1 cellular context compared by ENCODE assay signal in the genomic region with DNA sequence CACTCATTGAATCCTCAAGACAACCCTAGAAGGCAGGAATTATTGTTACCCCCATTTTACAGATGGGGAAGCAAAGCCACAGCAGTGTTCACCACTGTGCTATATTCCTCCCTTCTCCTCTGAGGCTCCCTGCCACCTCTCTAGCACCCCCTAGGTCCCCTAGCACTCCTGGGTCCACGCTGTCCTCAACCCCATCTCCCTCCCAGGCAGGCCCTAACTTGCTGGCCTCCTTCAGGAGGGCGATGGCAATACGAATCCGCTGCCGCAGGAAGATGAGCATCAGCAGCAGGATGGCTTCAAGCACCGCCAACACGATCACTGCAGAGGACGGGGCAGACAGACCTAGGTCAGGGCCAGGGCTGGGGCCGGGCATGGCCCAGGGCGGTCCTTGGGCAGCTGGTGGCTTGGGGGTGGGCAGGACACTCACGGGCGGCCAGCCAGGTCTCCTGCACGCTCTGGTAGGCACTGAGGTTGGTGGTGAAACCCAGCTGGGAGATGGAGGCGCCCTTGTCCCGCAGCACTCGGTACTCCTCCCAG.
TF ChIP-seq lines count a peak whose summit lies in the region.

No MANE protein-coding gene starts in this region.

TF ChIP-seq in HepG2, 621 proteins besides CTCF, POLR2A, EP300 and RAD21 (continued from another document and continues in another):
- TF ChIP-seq, protein P1, sequence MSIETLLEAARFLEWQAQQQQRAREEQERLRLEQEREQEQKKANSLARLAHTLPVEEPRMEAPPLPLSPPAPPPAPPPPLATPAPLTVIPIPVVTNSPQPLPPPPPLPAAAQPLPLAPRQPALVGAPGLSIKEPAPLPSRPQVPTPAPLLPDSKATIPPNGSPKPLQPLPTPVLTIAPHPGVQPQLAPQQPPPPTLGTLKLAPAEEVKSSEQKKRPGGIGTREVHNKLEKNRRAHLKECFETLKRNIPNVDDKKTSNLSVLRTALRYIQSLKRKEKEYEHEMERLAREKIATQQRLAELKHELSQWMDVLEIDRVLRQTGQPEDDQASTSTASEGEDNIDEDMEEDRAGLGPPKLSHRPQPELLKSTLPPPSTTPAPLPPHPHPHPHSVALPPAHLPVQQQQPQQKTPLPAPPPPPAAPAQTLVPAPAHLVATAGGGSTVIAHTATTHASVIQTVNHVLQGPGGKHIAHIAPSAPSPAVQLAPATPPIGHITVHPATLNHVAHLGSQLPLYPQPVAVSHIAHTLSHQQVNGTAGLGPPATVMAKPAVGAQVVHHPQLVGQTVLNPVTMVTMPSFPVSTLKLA (IDR thresholded peaks at IDR 0.05) = no peak
- TF ChIP-seq ZMYM2 (CRISPR knock-in tag; IDR thresholded peaks at IDR 0.05) = peak; percentile 71; the same call in 1 of the 2 replicates
- TF ChIP-seq ZSCAN9 (CRISPR knock-in tag; IDR thresholded peaks at IDR 0.05; ENCODE audit: borderline replicate concordance) = no peak
- TF ChIP-seq ZNF44 (CRISPR knock-in tag; IDR thresholded peaks at IDR 0.05) = no peak
- TF ChIP-seq ZNF761 (CRISPR knock-in tag; conservative IDR thresholded peaks at IDR 0.05) = 0 out of 2 replicates have a peak, but pooled peaks have one; percentile 47
- no peak for TF ChIP-seq ARNT (IDR thresholded peaks at IDR 0.05)
- TF ChIP-seq ZNF558 (CRISPR knock-in tag; IDR thresholded peaks at IDR 0.05; ENCODE audit: borderline replicate concordance) = no peak
- TF ChIP-seq SAFB2 (CRISPR knock-in tag; IDR thresholded peaks at IDR 0.05; ENCODE audit: borderline replicate concordance, low read depth) = no peak
- TF ChIP-seq, protein P2, sequence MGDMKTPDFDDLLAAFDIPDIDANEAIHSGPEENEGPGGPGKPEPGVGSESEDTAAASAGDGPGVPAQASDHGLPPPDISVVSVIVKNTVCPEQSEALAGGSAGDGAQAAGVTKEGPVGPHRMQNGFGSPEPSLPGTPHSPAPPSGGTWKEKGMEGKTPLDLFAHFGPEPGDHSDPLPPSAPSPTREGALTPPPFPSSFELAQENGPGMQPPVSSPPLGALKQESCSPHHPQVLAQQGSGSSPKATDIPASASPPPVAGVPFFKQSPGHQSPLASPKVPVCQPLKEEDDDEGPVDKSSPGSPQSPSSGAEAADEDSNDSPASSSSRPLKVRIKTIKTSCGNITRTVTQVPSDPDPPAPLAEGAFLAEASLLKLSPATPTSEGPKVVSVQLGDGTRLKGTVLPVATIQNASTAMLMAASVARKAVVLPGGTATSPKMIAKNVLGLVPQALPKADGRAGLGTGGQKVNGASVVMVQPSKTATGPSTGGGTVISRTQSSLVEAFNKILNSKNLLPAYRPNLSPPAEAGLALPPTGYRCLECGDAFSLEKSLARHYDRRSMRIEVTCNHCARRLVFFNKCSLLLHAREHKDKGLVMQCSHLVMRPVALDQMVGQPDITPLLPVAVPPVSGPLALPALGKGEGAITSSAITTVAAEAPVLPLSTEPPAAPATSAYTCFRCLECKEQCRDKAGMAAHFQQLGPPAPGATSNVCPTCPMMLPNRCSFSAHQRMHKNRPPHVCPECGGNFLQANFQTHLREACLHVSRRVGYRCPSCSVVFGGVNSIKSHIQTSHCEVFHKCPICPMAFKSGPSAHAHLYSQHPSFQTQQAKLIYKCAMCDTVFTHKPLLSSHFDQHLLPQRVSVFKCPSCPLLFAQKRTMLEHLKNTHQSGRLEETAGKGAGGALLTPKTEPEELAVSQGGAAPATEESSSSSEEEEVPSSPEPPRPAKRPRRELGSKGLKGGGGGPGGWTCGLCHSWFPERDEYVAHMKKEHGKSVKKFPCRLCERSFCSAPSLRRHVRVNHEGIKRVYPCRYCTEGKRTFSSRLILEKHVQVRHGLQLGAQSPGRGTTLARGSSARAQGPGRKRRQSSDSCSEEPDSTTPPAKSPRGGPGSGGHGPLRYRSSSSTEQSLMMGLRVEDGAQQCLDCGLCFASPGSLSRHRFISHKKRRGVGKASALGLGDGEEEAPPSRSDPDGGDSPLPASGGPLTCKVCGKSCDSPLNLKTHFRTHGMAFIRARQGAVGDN (CRISPR knock-in tag; IDR thresholded peaks at IDR 0.05) = peak; percentile 41; the same call in 1 of the 2 replicates
- TF ChIP-seq, protein P3, sequence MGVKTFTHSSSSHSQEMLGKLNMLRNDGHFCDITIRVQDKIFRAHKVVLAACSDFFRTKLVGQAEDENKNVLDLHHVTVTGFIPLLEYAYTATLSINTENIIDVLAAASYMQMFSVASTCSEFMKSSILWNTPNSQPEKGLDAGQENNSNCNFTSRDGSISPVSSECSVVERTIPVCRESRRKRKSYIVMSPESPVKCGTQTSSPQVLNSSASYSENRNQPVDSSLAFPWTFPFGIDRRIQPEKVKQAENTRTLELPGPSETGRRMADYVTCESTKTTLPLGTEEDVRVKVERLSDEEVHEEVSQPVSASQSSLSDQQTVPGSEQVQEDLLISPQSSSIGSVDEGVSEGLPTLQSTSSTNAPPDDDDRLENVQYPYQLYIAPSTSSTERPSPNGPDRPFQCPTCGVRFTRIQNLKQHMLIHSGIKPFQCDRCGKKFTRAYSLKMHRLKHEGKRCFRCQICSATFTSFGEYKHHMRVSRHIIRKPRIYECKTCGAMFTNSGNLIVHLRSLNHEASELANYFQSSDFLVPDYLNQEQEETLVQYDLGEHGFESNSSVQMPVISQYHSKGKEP (CRISPR knock-in tag; IDR thresholded peaks at IDR 0.05) = no peak
- TF ChIP-seq MED13 (CRISPR knock-in tag; IDR thresholded peaks at IDR 0.05) = no peak
- no peak for TF ChIP-seq SMAD9 (CRISPR knock-in tag; IDR thresholded peaks at IDR 0.05)
- no peak for TF ChIP-seq ZNF792 (CRISPR knock-in tag; IDR thresholded peaks at IDR 0.05)
- TF ChIP-seq, protein P4, sequence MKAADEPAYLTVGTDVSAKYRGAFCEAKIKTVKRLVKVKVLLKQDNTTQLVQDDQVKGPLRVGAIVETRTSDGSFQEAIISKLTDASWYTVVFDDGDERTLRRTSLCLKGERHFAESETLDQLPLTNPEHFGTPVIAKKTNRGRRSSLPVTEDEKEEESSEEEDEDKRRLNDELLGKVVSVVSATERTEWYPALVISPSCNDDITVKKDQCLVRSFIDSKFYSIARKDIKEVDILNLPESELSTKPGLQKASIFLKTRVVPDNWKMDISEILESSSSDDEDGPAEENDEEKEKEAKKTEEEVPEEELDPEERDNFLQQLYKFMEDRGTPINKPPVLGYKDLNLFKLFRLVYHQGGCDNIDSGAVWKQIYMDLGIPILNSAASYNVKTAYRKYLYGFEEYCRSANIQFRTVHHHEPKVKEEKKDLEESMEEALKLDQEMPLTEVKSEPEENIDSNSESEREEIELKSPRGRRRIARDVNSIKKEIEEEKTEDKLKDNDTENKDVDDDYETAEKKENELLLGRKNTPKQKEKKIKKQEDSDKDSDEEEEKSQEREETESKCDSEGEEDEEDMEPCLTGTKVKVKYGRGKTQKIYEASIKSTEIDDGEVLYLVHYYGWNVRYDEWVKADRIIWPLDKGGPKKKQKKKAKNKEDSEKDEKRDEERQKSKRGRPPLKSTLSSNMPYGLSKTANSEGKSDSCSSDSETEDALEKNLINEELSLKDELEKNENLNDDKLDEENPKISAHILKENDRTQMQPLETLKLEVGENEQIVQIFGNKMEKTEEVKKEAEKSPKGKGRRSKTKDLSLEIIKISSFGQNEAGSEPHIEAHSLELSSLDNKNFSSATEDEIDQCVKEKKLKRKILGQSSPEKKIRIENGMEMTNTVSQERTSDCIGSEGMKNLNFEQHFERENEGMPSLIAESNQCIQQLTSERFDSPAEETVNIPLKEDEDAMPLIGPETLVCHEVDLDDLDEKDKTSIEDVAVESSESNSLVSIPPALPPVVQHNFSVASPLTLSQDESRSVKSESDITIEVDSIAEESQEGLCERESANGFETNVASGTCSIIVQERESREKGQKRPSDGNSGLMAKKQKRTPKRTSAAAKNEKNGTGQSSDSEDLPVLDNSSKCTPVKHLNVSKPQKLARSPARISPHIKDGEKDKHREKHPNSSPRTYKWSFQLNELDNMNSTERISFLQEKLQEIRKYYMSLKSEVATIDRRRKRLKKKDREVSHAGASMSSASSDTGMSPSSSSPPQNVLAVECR (CRISPR knock-in tag; IDR thresholded peaks at IDR 0.05; ENCODE audit: borderline replicate concordance) = no peak
- no peak for TF ChIP-seq TMF1 (CRISPR knock-in tag; IDR thresholded peaks at IDR 0.05; ENCODE audit: low read depth)
- no peak for TF ChIP-seq ARNTL (CRISPR knock-in tag; IDR thresholded peaks at IDR 0.05)
- no peak for TF ChIP-seq PHB2 (IDR thresholded peaks at IDR 0.05; ENCODE audit: partially characterized antibody)
- 0 out of 2 replicates have a peak, but pooled peaks have one; percentile 34 for TF ChIP-seq SALL2 (CRISPR knock-in tag; IDR thresholded peaks at IDR 0.05)
- TF ChIP-seq NR3C1 (CRISPR knock-in tag; IDR thresholded peaks at IDR 0.05) = no peak
- TF ChIP-seq, protein P5, sequence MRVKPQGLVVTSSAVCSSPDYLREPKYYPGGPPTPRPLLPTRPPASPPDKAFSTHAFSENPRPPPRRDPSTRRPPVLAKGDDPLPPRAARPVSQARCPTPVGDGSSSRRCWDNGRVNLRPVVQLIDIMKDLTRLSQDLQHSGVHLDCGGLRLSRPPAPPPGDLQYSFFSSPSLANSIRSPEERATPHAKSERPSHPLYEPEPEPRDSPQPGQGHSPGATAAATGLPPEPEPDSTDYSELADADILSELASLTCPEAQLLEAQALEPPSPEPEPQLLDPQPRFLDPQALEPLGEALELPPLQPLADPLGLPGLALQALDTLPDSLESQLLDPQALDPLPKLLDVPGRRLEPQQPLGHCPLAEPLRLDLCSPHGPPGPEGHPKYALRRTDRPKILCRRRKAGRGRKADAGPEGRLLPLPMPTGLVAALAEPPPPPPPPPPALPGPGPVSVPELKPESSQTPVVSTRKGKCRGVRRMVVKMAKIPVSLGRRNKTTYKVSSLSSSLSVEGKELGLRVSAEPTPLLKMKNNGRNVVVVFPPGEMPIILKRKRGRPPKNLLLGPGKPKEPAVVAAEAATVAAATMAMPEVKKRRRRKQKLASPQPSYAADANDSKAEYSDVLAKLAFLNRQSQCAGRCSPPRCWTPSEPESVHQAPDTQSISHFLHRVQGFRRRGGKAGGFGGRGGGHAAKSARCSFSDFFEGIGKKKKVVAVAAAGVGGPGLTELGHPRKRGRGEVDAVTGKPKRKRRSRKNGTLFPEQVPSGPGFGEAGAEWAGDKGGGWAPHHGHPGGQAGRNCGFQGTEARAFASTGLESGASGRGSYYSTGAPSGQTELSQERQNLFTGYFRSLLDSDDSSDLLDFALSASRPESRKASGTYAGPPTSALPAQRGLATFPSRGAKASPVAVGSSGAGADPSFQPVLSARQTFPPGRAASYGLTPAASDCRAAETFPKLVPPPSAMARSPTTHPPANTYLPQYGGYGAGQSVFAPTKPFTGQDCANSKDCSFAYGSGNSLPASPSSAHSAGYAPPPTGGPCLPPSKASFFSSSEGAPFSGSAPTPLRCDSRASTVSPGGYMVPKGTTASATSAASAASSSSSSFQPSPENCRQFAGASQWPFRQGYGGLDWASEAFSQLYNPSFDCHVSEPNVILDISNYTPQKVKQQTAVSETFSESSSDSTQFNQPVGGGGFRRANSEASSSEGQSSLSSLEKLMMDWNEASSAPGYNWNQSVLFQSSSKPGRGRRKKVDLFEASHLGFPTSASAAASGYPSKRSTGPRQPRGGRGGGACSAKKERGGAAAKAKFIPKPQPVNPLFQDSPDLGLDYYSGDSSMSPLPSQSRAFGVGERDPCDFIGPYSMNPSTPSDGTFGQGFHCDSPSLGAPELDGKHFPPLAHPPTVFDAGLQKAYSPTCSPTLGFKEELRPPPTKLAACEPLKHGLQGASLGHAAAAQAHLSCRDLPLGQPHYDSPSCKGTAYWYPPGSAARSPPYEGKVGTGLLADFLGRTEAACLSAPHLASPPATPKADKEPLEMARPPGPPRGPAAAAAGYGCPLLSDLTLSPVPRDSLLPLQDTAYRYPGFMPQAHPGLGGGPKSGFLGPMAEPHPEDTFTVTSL (CRISPR knock-in tag; IDR thresholded peaks at IDR 0.05; ENCODE audit: borderline replicate concordance) = no peak
- TF ChIP-seq SOX13 (IDR thresholded peaks at IDR 0.05) = no peak
- no peak for TF ChIP-seq SOX13 (CRISPR knock-in tag; conservative IDR thresholded peaks at IDR 0.05 in 1 of 2, IDR thresholded peaks at IDR 0.05 in 1 of 2)
- TF ChIP-seq NR2F6 (IDR thresholded peaks at IDR 0.05) = no peak; the same call in 1 of the 2 replicates
- TF ChIP-seq NR2F6 (CRISPR knock-in tag; IDR thresholded peaks at IDR 0.05) = no peak
- no peak for TF ChIP-seq ZNF12 (CRISPR knock-in tag; IDR thresholded peaks at IDR 0.05)
- no peak for TF ChIP-seq ZNF468 (CRISPR knock-in tag; IDR thresholded peaks at IDR 0.05)
- no peak for TF ChIP-seq CHD2 (IDR thresholded peaks at IDR 0.05; ENCODE audit: low read depth, low read length)
- TF ChIP-seq, protein P6, sequence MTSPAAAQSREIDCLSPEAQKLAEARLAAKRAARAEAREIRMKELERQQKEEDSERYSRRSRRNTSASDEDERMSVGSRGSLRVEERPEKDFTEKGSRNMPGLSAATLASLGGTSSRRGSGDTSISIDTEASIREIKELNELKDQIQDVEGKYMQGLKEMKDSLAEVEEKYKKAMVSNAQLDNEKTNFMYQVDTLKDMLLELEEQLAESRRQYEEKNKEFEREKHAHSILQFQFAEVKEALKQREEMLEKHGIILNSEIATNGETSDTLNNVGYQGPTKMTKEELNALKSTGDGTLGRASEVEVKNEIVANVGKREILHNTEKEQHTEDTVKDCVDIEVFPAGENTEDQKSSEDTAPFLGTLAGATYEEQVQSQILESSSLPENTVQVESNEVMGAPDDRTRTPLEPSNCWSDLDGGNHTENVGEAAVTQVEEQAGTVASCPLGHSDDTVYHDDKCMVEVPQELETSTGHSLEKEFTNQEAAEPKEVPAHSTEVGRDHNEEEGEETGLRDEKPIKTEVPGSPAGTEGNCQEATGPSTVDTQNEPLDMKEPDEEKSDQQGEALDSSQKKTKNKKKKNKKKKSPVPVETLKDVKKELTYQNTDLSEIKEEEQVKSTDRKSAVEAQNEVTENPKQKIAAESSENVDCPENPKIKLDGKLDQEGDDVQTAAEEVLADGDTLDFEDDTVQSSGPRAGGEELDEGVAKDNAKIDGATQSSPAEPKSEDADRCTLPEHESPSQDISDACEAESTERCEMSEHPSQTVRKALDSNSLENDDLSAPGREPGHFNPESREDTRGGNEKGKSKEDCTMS (CRISPR knock-in tag; conservative IDR thresholded peaks at IDR 0.05) = no peak
- TF ChIP-seq ZNF850 (CRISPR knock-in tag; conservative IDR thresholded peaks at IDR 0.05) = no peak
- 0 out of 2 replicates have a peak, but pooled peaks have one; percentile 46 for TF ChIP-seq ZNF34 (CRISPR knock-in tag; IDR thresholded peaks at IDR 0.05; ENCODE audit: borderline replicate concordance)
- no peak for TF ChIP-seq ZFP82 (CRISPR knock-in tag; IDR thresholded peaks at IDR 0.05; ENCODE audit: borderline replicate concordance)
- TF ChIP-seq STAT5B (CRISPR knock-in tag; IDR thresholded peaks at IDR 0.05) = no peak
- no peak for TF ChIP-seq DNMT1 (CRISPR knock-in tag; IDR thresholded peaks at IDR 0.05)
- TF ChIP-seq, protein P7, sequence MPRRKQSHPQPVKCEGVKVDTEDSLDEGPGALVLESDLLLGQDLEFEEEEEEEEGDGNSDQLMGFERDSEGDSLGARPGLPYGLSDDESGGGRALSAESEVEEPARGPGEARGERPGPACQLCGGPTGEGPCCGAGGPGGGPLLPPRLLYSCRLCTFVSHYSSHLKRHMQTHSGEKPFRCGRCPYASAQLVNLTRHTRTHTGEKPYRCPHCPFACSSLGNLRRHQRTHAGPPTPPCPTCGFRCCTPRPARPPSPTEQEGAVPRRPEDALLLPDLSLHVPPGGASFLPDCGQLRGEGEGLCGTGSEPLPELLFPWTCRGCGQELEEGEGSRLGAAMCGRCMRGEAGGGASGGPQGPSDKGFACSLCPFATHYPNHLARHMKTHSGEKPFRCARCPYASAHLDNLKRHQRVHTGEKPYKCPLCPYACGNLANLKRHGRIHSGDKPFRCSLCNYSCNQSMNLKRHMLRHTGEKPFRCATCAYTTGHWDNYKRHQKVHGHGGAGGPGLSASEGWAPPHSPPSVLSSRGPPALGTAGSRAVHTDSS (CRISPR knock-in tag; conservative IDR thresholded peaks at IDR 0.05) = no peak
- no peak for TF ChIP-seq ZNF367 (CRISPR knock-in tag; IDR thresholded peaks at IDR 0.05; ENCODE audit: borderline replicate concordance)
- no peak for TF ChIP-seq CBX2 (IDR thresholded peaks at IDR 0.05; ENCODE audit: low read depth, low read length)
- TF ChIP-seq CBX2 (CRISPR knock-in tag; IDR thresholded peaks at IDR 0.05; ENCODE audit: low read depth) = no peak
